Comparison of ENCODE assay signal across 1 cellular context in the genomic region with DNA sequence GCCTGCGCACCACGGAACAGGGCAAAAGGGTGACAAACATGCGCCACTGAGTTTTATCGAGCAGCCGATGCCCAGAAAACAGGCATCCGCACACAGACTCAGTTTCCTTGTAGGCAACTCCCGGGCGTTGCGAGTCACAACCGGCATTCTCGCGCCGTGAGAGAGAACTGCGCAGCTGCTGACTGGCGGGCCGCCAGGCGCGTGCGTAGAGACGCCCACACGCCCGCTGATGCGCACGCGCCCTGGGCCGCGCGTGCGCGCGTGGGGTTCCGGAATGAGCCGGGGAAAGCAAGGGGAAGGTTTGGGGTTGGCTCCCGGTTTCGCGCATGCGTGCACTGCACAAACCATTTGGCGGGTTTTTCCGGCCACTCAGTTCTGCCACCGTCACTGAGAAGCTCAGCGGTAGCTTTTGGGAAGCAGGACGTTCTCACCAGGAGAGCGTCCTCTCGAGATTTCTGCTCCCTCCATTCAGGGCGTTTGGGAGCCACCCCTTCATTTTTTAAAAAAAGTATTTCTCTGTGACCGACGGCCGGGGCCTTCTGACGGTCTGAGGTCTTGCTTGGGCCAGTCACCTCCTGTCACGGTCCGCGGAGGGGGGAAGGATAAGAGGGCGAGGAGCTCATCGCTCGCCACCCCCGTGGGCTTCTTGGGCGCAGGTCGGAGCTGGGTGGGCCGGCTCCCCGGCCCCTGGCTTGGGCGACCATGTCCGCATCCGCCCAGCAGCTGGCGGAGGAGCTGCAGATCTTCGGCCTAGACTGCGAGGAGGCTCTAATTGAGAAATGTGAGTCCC.
A peak's percentile ranks its signal among the peaks of the same experiment; 100 is the strongest.
TF ChIP-seq lines count a peak whose summit lies in the region.

A gene with protein sequence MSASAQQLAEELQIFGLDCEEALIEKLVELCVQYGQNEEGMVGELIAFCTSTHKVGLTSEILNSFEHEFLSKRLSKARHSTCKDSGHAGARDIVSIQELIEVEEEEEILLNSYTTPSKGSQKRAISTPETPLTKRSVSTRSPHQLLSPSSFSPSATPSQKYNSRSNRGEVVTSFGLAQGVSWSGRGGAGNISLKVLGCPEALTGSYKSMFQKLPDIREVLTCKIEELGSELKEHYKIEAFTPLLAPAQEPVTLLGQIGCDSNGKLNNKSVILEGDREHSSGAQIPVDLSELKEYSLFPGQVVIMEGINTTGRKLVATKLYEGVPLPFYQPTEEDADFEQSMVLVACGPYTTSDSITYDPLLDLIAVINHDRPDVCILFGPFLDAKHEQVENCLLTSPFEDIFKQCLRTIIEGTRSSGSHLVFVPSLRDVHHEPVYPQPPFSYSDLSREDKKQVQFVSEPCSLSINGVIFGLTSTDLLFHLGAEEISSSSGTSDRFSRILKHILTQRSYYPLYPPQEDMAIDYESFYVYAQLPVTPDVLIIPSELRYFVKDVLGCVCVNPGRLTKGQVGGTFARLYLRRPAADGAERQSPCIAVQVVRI (plus strand): TSS at position 372 of the 790 bp plus-strand sequence. CDS start 331 bp downstream, at position 703.

TF ChIP-seq in HepG2, 621 proteins besides CTCF, POLR2A, EP300 and RAD21 (continued from another document and continues in another):
- TF ChIP-seq, protein P1, sequence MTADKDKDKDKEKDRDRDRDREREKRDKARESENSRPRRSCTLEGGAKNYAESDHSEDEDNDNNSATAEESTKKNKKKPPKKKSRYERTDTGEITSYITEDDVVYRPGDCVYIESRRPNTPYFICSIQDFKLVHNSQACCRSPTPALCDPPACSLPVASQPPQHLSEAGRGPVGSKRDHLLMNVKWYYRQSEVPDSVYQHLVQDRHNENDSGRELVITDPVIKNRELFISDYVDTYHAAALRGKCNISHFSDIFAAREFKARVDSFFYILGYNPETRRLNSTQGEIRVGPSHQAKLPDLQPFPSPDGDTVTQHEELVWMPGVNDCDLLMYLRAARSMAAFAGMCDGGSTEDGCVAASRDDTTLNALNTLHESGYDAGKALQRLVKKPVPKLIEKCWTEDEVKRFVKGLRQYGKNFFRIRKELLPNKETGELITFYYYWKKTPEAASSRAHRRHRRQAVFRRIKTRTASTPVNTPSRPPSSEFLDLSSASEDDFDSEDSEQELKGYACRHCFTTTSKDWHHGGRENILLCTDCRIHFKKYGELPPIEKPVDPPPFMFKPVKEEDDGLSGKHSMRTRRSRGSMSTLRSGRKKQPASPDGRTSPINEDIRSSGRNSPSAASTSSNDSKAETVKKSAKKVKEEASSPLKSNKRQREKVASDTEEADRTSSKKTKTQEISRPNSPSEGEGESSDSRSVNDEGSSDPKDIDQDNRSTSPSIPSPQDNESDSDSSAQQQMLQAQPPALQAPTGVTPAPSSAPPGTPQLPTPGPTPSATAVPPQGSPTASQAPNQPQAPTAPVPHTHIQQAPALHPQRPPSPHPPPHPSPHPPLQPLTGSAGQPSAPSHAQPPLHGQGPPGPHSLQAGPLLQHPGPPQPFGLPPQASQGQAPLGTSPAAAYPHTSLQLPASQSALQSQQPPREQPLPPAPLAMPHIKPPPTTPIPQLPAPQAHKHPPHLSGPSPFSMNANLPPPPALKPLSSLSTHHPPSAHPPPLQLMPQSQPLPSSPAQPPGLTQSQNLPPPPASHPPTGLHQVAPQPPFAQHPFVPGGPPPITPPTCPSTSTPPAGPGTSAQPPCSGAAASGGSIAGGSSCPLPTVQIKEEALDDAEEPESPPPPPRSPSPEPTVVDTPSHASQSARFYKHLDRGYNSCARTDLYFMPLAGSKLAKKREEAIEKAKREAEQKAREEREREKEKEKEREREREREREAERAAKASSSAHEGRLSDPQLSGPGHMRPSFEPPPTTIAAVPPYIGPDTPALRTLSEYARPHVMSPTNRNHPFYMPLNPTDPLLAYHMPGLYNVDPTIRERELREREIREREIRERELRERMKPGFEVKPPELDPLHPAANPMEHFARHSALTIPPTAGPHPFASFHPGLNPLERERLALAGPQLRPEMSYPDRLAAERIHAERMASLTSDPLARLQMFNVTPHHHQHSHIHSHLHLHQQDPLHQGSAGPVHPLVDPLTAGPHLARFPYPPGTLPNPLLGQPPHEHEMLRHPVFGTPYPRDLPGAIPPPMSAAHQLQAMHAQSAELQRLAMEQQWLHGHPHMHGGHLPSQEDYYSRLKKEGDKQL (CRISPR knock-in tag; IDR thresholded peaks at IDR 0.05; ENCODE audit: low read depth) = no peak
- no peak for TF ChIP-seq ZNF556 (CRISPR knock-in tag; IDR thresholded peaks at IDR 0.05; ENCODE audit: borderline replicate concordance)
- TF ChIP-seq TSC22D2 (CRISPR knock-in tag; IDR thresholded peaks at IDR 0.05; ENCODE audit: borderline replicate concordance) = peak; percentile 79; the same call in 1 of the 2 replicates
- TF ChIP-seq ZNF670 (CRISPR knock-in tag; IDR thresholded peaks at IDR 0.05; ENCODE audit: borderline replicate concordance) = no peak
- no peak for TF ChIP-seq ATF6 (CRISPR knock-in tag; conservative IDR thresholded peaks at IDR 0.05)
- TF ChIP-seq ZNF616 (CRISPR knock-in tag; IDR thresholded peaks at IDR 0.05; ENCODE audit: low read depth) = no peak
- no peak; the same call in 1 of the 2 replicates for TF ChIP-seq FOSL2 (CRISPR knock-in tag; IDR thresholded peaks at IDR 0.05)
- no peak for TF ChIP-seq ZNF615 (CRISPR knock-in tag; IDR thresholded peaks at IDR 0.05; ENCODE audit: borderline replicate concordance)
- no peak for TF ChIP-seq ATAD3A (CRISPR knock-in tag; IDR thresholded peaks at IDR 0.05)
- 0 out of 2 replicates have a peak, but pooled peaks have one; percentile 66 for TF ChIP-seq RARG (CRISPR knock-in tag; IDR thresholded peaks at IDR 0.05; ENCODE audit: low read depth)
- TF ChIP-seq ZNF496 (CRISPR knock-in tag; IDR thresholded peaks at IDR 0.05; ENCODE audit: insufficient replicate concordance) = no peak
- no peak for TF ChIP-seq NFIC (IDR thresholded peaks at IDR 0.05; ENCODE audit: low read length)
- no peak for TF ChIP-seq ZFP36L2 (CRISPR knock-in tag; IDR thresholded peaks at IDR 0.05)
- no peak for TF ChIP-seq ATM (IDR thresholded peaks at IDR 0.05; ENCODE audit: borderline replicate concordance)
- TF ChIP-seq FIP1L1 (IDR thresholded peaks at IDR 0.05; ENCODE audit: borderline replicate concordance, insufficient read depth, low read depth, low read length) = 0 out of 2 replicates have a peak, but pooled peaks have one; percentile 78
- TF ChIP-seq MIER2 (CRISPR knock-in tag; IDR thresholded peaks at IDR 0.05) = no peak; the same call in 1 of the 2 replicates
- TF ChIP-seq HOXA7 (CRISPR knock-in tag; IDR thresholded peaks at IDR 0.05) = no peak
- TF ChIP-seq MED8 (CRISPR knock-in tag; IDR thresholded peaks at IDR 0.05; ENCODE audit: insufficient replicate concordance) = no peak
- no peak for TF ChIP-seq GATAD2A (CRISPR knock-in tag; IDR thresholded peaks at IDR 0.05)
- TF ChIP-seq ZNF75D (CRISPR knock-in tag; IDR thresholded peaks at IDR 0.05; ENCODE audit: borderline replicate concordance) = no peak
- TF ChIP-seq BHLHE40 (IDR thresholded peaks at IDR 0.05; ENCODE audit: low read length) = peak; percentile 60; the same call in 1 of the 2 replicates
- TF ChIP-seq SALL1 (CRISPR knock-in tag; IDR thresholded peaks at IDR 0.05) = peak; percentile 63; the same call in 1 of the 2 replicates
- no peak for TF ChIP-seq THRA (CRISPR knock-in tag; IDR thresholded peaks at IDR 0.05; ENCODE audit: borderline replicate concordance)
- TF ChIP-seq ZNF761 (CRISPR knock-in tag; conservative IDR thresholded peaks at IDR 0.05) = peak; percentile 60; the same call in 1 of the 2 replicates
- TF ChIP-seq, protein P2, sequence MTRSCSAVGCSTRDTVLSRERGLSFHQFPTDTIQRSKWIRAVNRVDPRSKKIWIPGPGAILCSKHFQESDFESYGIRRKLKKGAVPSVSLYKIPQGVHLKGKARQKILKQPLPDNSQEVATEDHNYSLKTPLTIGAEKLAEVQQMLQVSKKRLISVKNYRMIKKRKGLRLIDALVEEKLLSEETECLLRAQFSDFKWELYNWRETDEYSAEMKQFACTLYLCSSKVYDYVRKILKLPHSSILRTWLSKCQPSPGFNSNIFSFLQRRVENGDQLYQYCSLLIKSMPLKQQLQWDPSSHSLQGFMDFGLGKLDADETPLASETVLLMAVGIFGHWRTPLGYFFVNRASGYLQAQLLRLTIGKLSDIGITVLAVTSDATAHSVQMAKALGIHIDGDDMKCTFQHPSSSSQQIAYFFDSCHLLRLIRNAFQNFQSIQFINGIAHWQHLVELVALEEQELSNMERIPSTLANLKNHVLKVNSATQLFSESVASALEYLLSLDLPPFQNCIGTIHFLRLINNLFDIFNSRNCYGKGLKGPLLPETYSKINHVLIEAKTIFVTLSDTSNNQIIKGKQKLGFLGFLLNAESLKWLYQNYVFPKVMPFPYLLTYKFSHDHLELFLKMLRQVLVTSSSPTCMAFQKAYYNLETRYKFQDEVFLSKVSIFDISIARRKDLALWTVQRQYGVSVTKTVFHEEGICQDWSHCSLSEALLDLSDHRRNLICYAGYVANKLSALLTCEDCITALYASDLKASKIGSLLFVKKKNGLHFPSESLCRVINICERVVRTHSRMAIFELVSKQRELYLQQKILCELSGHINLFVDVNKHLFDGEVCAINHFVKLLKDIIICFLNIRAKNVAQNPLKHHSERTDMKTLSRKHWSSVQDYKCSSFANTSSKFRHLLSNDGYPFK (CRISPR knock-in tag; IDR thresholded peaks at IDR 0.05; ENCODE audit: borderline replicate concordance) = peak; percentile 40; the same call in 1 of the 2 replicates
- no peak; the same call in 1 of the 2 replicates for TF ChIP-seq NFKB2 (CRISPR knock-in tag; IDR thresholded peaks at IDR 0.05; ENCODE audit: borderline replicate concordance)
- no peak for TF ChIP-seq ZNF746 (CRISPR knock-in tag; IDR thresholded peaks at IDR 0.05)
- no peak for TF ChIP-seq RFX3 (CRISPR knock-in tag; IDR thresholded peaks at IDR 0.05)
- no peak for TF ChIP-seq TBX3 (IDR thresholded peaks at IDR 0.05; ENCODE audit: borderline replicate concordance)
- TF ChIP-seq, protein P3, sequence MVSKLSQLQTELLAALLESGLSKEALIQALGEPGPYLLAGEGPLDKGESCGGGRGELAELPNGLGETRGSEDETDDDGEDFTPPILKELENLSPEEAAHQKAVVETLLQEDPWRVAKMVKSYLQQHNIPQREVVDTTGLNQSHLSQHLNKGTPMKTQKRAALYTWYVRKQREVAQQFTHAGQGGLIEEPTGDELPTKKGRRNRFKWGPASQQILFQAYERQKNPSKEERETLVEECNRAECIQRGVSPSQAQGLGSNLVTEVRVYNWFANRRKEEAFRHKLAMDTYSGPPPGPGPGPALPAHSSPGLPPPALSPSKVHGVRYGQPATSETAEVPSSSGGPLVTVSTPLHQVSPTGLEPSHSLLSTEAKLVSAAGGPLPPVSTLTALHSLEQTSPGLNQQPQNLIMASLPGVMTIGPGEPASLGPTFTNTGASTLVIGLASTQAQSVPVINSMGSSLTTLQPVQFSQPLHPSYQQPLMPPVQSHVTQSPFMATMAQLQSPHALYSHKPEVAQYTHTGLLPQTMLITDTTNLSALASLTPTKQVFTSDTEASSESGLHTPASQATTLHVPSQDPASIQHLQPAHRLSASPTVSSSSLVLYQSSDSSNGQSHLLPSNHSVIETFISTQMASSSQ (IDR thresholded peaks at IDR 0.05; ENCODE audit: low read depth) = no peak
- TF ChIP-seq, protein P3 (CRISPR knock-in tag; IDR thresholded peaks at IDR 0.05; ENCODE audit: borderline replicate concordance) = 0 out of 2 replicates have a peak, but pooled peaks have one; percentile 12
- TF ChIP-seq ZEB1 (IDR thresholded peaks at IDR 0.05; ENCODE audit: insufficient replicate concordance, low read depth) = no peak
- no peak for TF ChIP-seq ZSCAN30 (CRISPR knock-in tag; IDR thresholded peaks at IDR 0.05)
- TF ChIP-seq MTF1 (CRISPR knock-in tag; IDR thresholded peaks at IDR 0.05) = no peak
- TF ChIP-seq ZNF546 (CRISPR knock-in tag; conservative IDR thresholded peaks at IDR 0.05) = 0 out of 2 replicates have a peak, but pooled peaks have one; percentile 65
- TF ChIP-seq CSRNP2 (CRISPR knock-in tag; conservative IDR thresholded peaks at IDR 0.05; ENCODE audit: low read depth) = no peak
- TF ChIP-seq ZNF224 (CRISPR knock-in tag; IDR thresholded peaks at IDR 0.05) = no peak
